Comparison of ENCODE assay signal across 20 cellular contexts in the genomic region with DNA sequence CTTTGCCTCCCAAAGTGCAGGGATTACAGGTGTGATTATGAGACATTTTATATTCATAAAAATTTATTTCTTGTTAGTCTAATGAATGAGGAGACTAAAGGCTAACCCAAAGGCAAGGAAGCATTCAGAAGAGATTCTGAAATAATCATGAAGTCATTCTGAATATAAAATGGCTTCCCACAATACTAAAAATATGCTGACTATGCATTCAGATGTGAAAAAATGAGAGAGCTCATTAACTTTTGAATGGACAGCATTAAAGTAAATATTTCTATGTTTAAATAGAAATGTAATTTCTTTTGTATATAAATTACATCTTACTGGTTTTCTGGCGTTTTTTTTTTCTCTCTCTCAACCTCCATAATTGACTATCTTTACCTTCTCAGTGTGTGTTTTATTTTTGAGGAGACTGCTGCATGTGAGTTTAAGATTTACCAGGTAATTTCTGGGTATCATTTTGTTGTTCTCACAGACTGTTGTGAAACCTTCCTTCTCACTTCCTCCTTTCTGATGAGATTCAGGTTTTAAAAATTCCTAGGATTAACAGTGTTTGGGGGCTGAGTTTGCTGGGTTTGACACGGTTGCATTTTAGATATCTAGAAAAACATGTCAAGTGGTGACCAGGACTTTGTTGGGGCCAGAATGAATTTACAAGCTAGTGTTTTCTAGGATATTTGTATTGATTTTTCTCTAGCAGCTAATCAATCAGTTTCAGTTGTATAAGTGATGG.
"Had no signal": no experiment of that assay in that cellular context is flagged by ENCODE, and none has a peak within 500 bp of the region (broad histone marks: within the 10 kb centered on the region; RNA-seq: fewer than 3 reads in every experiment).

No MANE protein-coding gene starts in this region.

- DNase-seq: activated CD4-positive, alpha-beta T cell treated with anti-CD3 and anti-CD28 coated beads, Interleukin-2, amount 10 ng/mL, durations not matched to agents 7 days and 5 days; activated CD4-positive, CD25-positive, alpha-beta regulatory T cell treated with anti-CD3 and anti-CD28 coated beads, Interleukin-2, amount 50 U/mL, for 72 hours; activated CD8-positive, alpha-beta T cell treated with anti-CD3 and anti-CD28 coated beads, Interleukin-2, amount 10 ng/mL, durations not matched to agents 7 days and 5 days; activated gamma-delta T cell treated with Interleukin-2 at 50 U/mL for 16 hours; anterior cingulate cortex; body of pancreas; cortex of kidney; endodermal cell; heart right ventricle; left colon; nucleus accumbens; small intestine; stimulated activated CD4-positive, alpha-beta T cell treated with anti-CD3 and anti-CD28 coated beads, Interleukin-2, amount 100 ng/mL, for 24 hours; testis; trophoblast cell; uterus had no signal

- H3K4me3 Mint-ChIP-seq: activated CD4-positive, alpha-beta T cell treated with anti-CD3 and anti-CD28 coated beads, Interleukin-2, amount 10 ng/mL, durations not matched to agents 7 days and 5 days; activated CD8-positive, alpha-beta T cell treated with anti-CD3 and anti-CD28 coated beads, Interleukin-2, amount 10 ng/mL, durations not matched to agents 7 days and 5 days; activated naive CD4-positive, alpha-beta T cell treated with anti-CD3 and anti-CD28 coated beads, Interleukin-2, amount 50 U/mL, for 24 hours; endodermal cell; memory B cell; stimulated activated effector memory CD8-positive, alpha-beta T cell treated with anti-CD3 and anti-CD28 coated beads, Interleukin-12 subunit alpha, Interleukin-12 subunit beta, amount 100 ng/mL, for 72 hours had no signal

- H3K27ac Mint-ChIP-seq: activated CD4-positive, alpha-beta T cell treated with anti-CD3 and anti-CD28 coated beads, Interleukin-2, amount 10 ng/mL, durations not matched to agents 7 days and 5 days; activated CD8-positive, alpha-beta T cell treated with anti-CD3 and anti-CD28 coated beads, Interleukin-2, amount 10 ng/mL, durations not matched to agents 7 days and 5 days; activated naive CD4-positive, alpha-beta T cell treated with anti-CD3 and anti-CD28 coated beads, Interleukin-2, amount 50 U/mL, for 24 hours; endodermal cell; memory B cell; stimulated activated effector memory CD8-positive, alpha-beta T cell treated with anti-CD3 and anti-CD28 coated beads, Interleukin-12 subunit alpha, Interleukin-12 subunit beta, amount 100 ng/mL, for 72 hours had no signal

- H3K4me1 Mint-ChIP-seq: activated naive CD4-positive, alpha-beta T cell treated with anti-CD3 and anti-CD28 coated beads, Interleukin-2, amount 50 U/mL, for 24 hours; memory B cell had no signal

- H3K36me3 Mint-ChIP-seq: stimulated activated effector memory CD8-positive, alpha-beta T cell treated with anti-CD3 and anti-CD28 coated beads, Interleukin-12 subunit alpha, Interleukin-12 subunit beta, amount 100 ng/mL, for 72 hours had no signal

- H3K27me3 Mint-ChIP-seq: activated CD4-positive, alpha-beta T cell treated with anti-CD3 and anti-CD28 coated beads, Interleukin-2, amount 10 ng/mL, durations not matched to agents 7 days and 5 days; activated naive CD4-positive, alpha-beta T cell treated with anti-CD3 and anti-CD28 coated beads, Interleukin-2, amount 50 U/mL, for 24 hours; memory B cell had no signal

- H3K9me3 Mint-ChIP-seq: activated CD4-positive, alpha-beta T cell treated with anti-CD3 and anti-CD28 coated beads, Interleukin-2, amount 10 ng/mL, durations not matched to agents 7 days and 5 days; activated naive CD4-positive, alpha-beta T cell treated with anti-CD3 and anti-CD28 coated beads, Interleukin-2, amount 50 U/mL, for 24 hours; endodermal cell; memory B cell; stimulated activated effector memory CD8-positive, alpha-beta T cell treated with anti-CD3 and anti-CD28 coated beads, Interleukin-12 subunit alpha, Interleukin-12 subunit beta, amount 100 ng/mL, for 72 hours had no signal

- ATAC-seq: activated CD8-positive, alpha-beta T cell treated with anti-CD3 and anti-CD28 coated beads, Interleukin-2, amount 10 ng/mL, durations not matched to agents 7 days and 5 days; body of pancreas; heart right ventricle; left colon; sciatic nerve; stimulated activated effector memory CD8-positive, alpha-beta T cell treated with anti-CD3 and anti-CD28 coated beads, Interleukin-12 subunit alpha, Interleukin-12 subunit beta, amount 100 ng/mL, for 72 hours had no signal
